2 cellular contexts compared by ENCODE assay signal in genomic region chr1:86695400-86695799, GRCh38.
TF ChIP-seq lines count a peak whose summit lies in the region.

No MANE protein-coding gene starts in this region.

TF ChIP-seq in A549, 52 proteins besides CTCF, POLR2A, EP300 and RAD21:
- TF ChIP-seq MAFK (IDR thresholded peaks at IDR 0.05; ENCODE audit: partially characterized antibody), result no peak
- no peak for TF ChIP-seq FOSL2 (IDR thresholded peaks at IDR 0.05)
- TF ChIP-seq FOSL2 (CRISPR knock-in tag; IDR thresholded peaks at IDR 0.05), result peak; percentile 25; the same call in 1 of the 2 replicates

TF ChIP-seq in endothelial cell of umbilical vein, 7 proteins besides CTCF, POLR2A, EP300 and RAD21:
- TF ChIP-seq GATA2 (IDR thresholded peaks at IDR 0.05; ENCODE audit: insufficient read depth, insufficient read length, low read depth, low read length) (no peak), POLR2AphosphoS5 (IDR thresholded peaks at IDR 0.05; ENCODE audit: insufficient read depth, low read depth, low read length) (no peak), MYC (IDR thresholded peaks at IDR 0.05; ENCODE audit: low read depth, low read length) (no peak), FOS (IDR thresholded peaks at IDR 0.05; ENCODE audit: borderline replicate concordance, insufficient read depth, low read length) (peak; percentile 58), MAX (IDR thresholded peaks at IDR 0.05; ENCODE audit: insufficient read depth, insufficient read length) (no peak), JUN (IDR thresholded peaks at IDR 0.05; ENCODE audit: borderline replicate concordance, insufficient read depth, insufficient read length, low read depth) (peak; percentile 28), EZH2 (IDR thresholded peaks at IDR 0.05; ENCODE audit: borderline replicate concordance, low read depth, low read length, severe bottlenecking) (no peak)
